In the genomic region with DNA sequence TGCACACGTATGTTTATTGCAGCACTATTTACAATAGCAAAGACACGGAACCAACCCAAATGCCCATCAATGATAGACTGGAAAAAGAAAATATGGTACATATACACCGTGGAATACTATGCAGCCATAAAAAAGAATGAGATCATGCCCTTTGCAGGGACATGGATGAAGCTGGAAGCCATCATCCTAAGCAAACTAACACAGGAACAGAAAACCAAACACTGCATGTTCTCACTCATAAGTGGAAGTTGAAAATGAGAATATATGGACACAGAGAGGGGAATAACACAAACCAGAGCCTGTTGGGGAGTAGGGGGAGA, we compare ENCODE assay signal across 1 cellular context.
TF ChIP-seq lines count a peak whose summit lies in the region.

No MANE protein-coding gene starts in this region.

TF ChIP-seq in HEK293, 187 proteins besides CTCF, POLR2A, EP300 and RAD21:
- TF ChIP-seq ZNF146 (tag by site-specific recombination; IDR thresholded peaks at IDR 0.05), result peak; percentile 70
